Comparison of ENCODE assay signal across 11 cellular contexts in the genomic region with DNA sequence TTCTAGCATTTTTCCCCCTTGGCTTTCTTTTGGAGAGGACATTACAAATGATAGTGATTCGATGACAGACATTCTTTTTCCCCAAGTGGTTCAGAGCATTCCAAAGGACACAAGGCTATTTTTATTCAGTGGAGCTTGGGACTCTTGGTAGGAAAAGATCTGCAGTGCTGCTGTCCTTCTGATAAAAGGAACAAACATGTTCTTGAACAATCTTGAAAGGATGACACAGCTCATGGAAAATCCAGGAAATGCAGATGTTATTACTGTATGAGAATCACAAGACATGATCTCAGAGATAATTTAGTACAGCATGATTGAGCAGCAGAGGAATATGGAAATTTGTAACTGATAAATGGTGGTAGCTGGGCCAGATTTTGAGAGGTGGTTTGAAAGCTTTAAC.
DNase-seq lines count a peak whose midpoint lies in the region; ATAC-seq, FAIRE-seq and TF ChIP-seq lines count a peak whose summit lies in the region.
"Had no signal": no experiment of that assay in that cellular context is flagged by ENCODE, and none has a peak within 500 bp of the region (broad histone marks: within the 10 kb centered on the region; RNA-seq: fewer than 3 reads in every experiment).

No MANE protein-coding gene starts in this region.

- no peak overlapping the region for H3K9ac ChIP-seq in HepG2 (ENCODE audit: insufficient read depth, low read depth, low read length)

- no peaks in the 10 kb centered on the region for H3K27me3 ChIP-seq in HepG2 (ENCODE audit: control insufficient read depth in 1 of 2, insufficient read depth in 2 of 2, low read length in 2 of 2)
- no peaks in the 10 kb centered on the region for H3K27me3 ChIP-seq in right lobe of liver
- H3K27me3 ChIP-seq in dorsolateral prefrontal cortex, result no peaks in the 10 kb centered on the region

- 77% methylated on average over 1 of the region's 1 CpG for WGBS in HepG2 (ENCODE audit: low lambda C conversion rate)
- WGBS in right lobe of liver (ENCODE audit: insufficient coverage, low coverage, low lambda C conversion rate, missing lambda C conversion rate), result 48% methylated on average over 1 of the region's 1 CpG

- TF ChIP-seq POLR2A in HepG2 (IDR thresholded peaks at IDR 0.05; ENCODE audit: insufficient read depth in 1 of 2, low read depth in 2 of 2, low read length in 2 of 2), result no peak
- no peak for TF ChIP-seq POLR2A in right lobe of liver (IDR thresholded peaks at IDR 0.05)

- no peaks in the 10 kb centered on the region for H3K27me3 Mint-ChIP-seq in mesothelial cell of epicardium (ENCODE audit: low read depth)
- peaks cover 0 to 41% of the 10 kb centered on the region in 2 donors for H3K27me3 Mint-ChIP-seq in stimulated activated naive B cell treated with anti-CD40 and anti-IgM and Interleukin-4, amounts not matched to agents 10 μg/mL and 1 μg/mL and 100 μg/mL, for 72 hours

- H3K27ac ChIP-seq in HepG2 (ENCODE audit: extremely low read length, insufficient read depth, low read length), result no peak overlapping the region
- no peak overlapping the region for H3K27ac ChIP-seq in right lobe of liver
- H3K27ac ChIP-seq in dorsolateral prefrontal cortex, result peak overlapping the region in 44 of 59 donors; percentile 1 to 66 (median 39)

- H3K36me3 ChIP-seq in HepG2 (replicated peaks in 1 of 2; ENCODE audit: control insufficient read depth in 1 of 2, insufficient read depth in 2 of 2, low read length in 2 of 2) (no peaks in the 10 kb centered on the region), right lobe of liver (no peaks in the 10 kb centered on the region)

- H3K4me3 Mint-ChIP-seq in mesothelial cell of epicardium, result no peak overlapping the region
- H3K4me3 Mint-ChIP-seq in stimulated activated naive B cell treated with anti-CD40 and anti-IgM and Interleukin-4, amounts not matched to agents 10 μg/mL and 1 μg/mL and 100 μg/mL, for 72 hours, result no peak overlapping the region
- H3K4me3 Mint-ChIP-seq: naive B cell had no signal

- peak overlapping the region; percentile 51 for H2AFZ ChIP-seq in HepG2 (ENCODE audit: low read length)

- H3K4me1 ChIP-seq in HepG2 (ENCODE audit: insufficient read depth, low read length), result peaks cover 18% of the 10 kb centered on the region
- peaks cover 0 to 15% (median 8%) of the 10 kb centered on the region in 4 donors for H3K4me1 ChIP-seq in right lobe of liver

- ATAC-seq in HepG2 (no peak), right lobe of liver (no peak), GM19397 (IDR thresholded peaks at IDR 0.05; ENCODE audit: unreplicated experiment) (no peak), GM19328 (IDR thresholded peaks at IDR 0.05; ENCODE audit: unreplicated experiment) (no peak)
- ATAC-seq in stimulated activated naive B cell treated with anti-CD40 and anti-IgM and Interleukin-4, amounts not matched to agents 10 μg/mL and 1 μg/mL and 100 μg/mL, for 72 hours (replicated peaks), result no peak

- in situ Hi-C loops in HepG2 (cut with HindIII; ENCODE audit: extremely low pct_ligation_motif_present, low pct_unique_long_range_greater_than_20kb), result loop anchor here (5.0 to 10.0 kb wide), 3 partner anchors 107 to 497 kb away; no protein-coding TSS in a partner anchor

- peaks cover 5% of the 10 kb centered on the region for H3K9me3 Mint-ChIP-seq in mesothelial cell of epicardium
- no peaks in the 10 kb centered on the region for H3K9me3 Mint-ChIP-seq in stimulated activated naive B cell treated with anti-CD40 and anti-IgM and Interleukin-4, amounts not matched to agents 10 μg/mL and 1 μg/mL and 100 μg/mL, for 72 hours
- H3K9me3 Mint-ChIP-seq: naive B cell had no signal

- H3K4me2 ChIP-seq in HepG2 (ENCODE audit: low read depth, low read length), result no peak overlapping the region

- H3K4me1 Mint-ChIP-seq in mesothelial cell of epicardium, result peaks cover 22% of the 10 kb centered on the region
- H3K4me1 Mint-ChIP-seq in stimulated activated naive B cell treated with anti-CD40 and anti-IgM and Interleukin-4, amounts not matched to agents 10 μg/mL and 1 μg/mL and 100 μg/mL, for 72 hours, result peaks cover 0 to 11% of the 10 kb centered on the region in 2 donors

- no peak for FAIRE-seq in HepG2 (lab: Jason Lieb, UNC)

- no peaks in the 10 kb centered on the region for H4K20me1 ChIP-seq in HepG2 (ENCODE audit: insufficient read depth, low read length)

- no peak for TF ChIP-seq RAD21 in HepG2 (CRISPR knock-in tag; IDR thresholded peaks at IDR 0.05)

- H3K9me3 ChIP-seq in HepG2 (ENCODE audit: low read length) (0 out of 2 replicates have a peak, but pooled peaks cover 6% of the 10 kb centered on the region), right lobe of liver (no peaks in the 10 kb centered on the region)

- DNase-seq in HepG2 (ENCODE audit: low spot score) (no peak), right lobe of liver (no peak), dorsolateral prefrontal cortex (no peak), mesothelial cell of epicardium (ENCODE audit: low spot score in 2 of 2, unreplicated experiment in 2 of 2) (no peak), NCI-H1092 treated with DMSO at 0.1 percent for 48 hours (lab: John Stamatoyannopoulos, UW) (no peak)
- no peak for DNase-seq in stimulated activated naive B cell treated with anti-CD40 and anti-IgM and Interleukin-4, amounts not matched to agents 10 μg/mL and 1 μg/mL and 100 μg/mL, for 72 hours
- DNase-seq: activated T-cell treated with anti-CD3 and anti-CD28 coated beads, Interleukin-2, amount 50 U/mL, for 48 hours; erythroblast; naive B cell had no signal

- POLR2A ChIA-PET in HepG2 (lab: Yijun Ruan, JAX), result interaction anchor here (1.0 kb wide), 1 partner anchor 79 kb away, joined by 4 read pairs; no protein-coding TSS in a partner anchor

- no TSS peak for BruUV-seq in HepG2 (replicated peaks; lab: Mats Ljungman, UMichigan)

- CTCF ChIA-PET in HepG2 (lab: Yijun Ruan, JAX; ENCODE audit: low intra/inter-chr PET ratio, low total read pairs), result no interaction called here

- H3K4me3 ChIP-seq in HepG2 (replicated peaks in 1 of 3; ENCODE audit: insufficient read depth in 1 of 3, low read depth in 2 of 3, low read length in 3 of 3) (no peak overlapping the region), right lobe of liver (no peak overlapping the region), dorsolateral prefrontal cortex (no peak overlapping the region)

- intact Hi-C loops in HepG2 (cut with micrococcal nuclease; ENCODE audit: unreplicated experiment), result loop anchor here (5.0 kb wide), 1 partner anchor 274 kb away; no protein-coding TSS in a partner anchor
- intact Hi-C loops in right lobe of liver (cut with DNase I), result loop anchor here in 1 of 2 donors (10.0 kb wide), 1 partner anchor 177 kb away; no protein-coding TSS in a partner anchor
- intact Hi-C loops in dorsolateral prefrontal cortex (cut with DNase I), result loop anchor here (2.0 to 10.0 kb wide), 7 partner anchors 44 to 1137 kb away; a partner anchor contains a TSS

- peak overlapping the region; percentile 44 for H3K27ac Mint-ChIP-seq in mesothelial cell of epicardium
- H3K27ac Mint-ChIP-seq in stimulated activated naive B cell treated with anti-CD40 and anti-IgM and Interleukin-4, amounts not matched to agents 10 μg/mL and 1 μg/mL and 100 μg/mL, for 72 hours, result no peak overlapping the region
- H3K27ac Mint-ChIP-seq: naive B cell had no signal

- TF ChIP-seq CTCF in HepG2 (CRISPR knock-in tag; IDR thresholded peaks at IDR 0.05), result no peak
- TF ChIP-seq CTCF in right lobe of liver (IDR thresholded peaks at IDR 0.05), result no peak
- peak in 1 of 56 donors; percentile 18 for TF ChIP-seq CTCF in dorsolateral prefrontal cortex (IDR thresholded peaks at IDR 0.05 in 54 of 56, conservative IDR thresholded peaks at IDR 0.05 in 2 of 56; ENCODE audit: low read depth in 1 of 56, partially characterized antibody in 56 of 56)
- no peak for TF ChIP-seq CTCF in mesothelial cell of epicardium (IDR thresholded peaks at IDR 0.05; ENCODE audit: unreplicated experiment)

- no peaks in the 10 kb centered on the region for H3K79me2 ChIP-seq in HepG2 (ENCODE audit: insufficient read depth, low read length)

- H3K36me3 Mint-ChIP-seq in mesothelial cell of epicardium, result no peaks in the 10 kb centered on the region
- no peaks in the 10 kb centered on the region for H3K36me3 Mint-ChIP-seq in stimulated activated naive B cell treated with anti-CD40 and anti-IgM and Interleukin-4, amounts not matched to agents 10 μg/mL and 1 μg/mL and 100 μg/mL, for 72 hours
- H3K36me3 Mint-ChIP-seq: naive B cell had no signal

- TF ChIP-seq EP300 in HepG2 (IDR thresholded peaks at IDR 0.05; ENCODE audit: low read depth in 2 of 2, low read length in 2 of 2), result no peak
- TF ChIP-seq EP300 in HepG2 (CRISPR knock-in tag; IDR thresholded peaks at IDR 0.05; ENCODE audit: borderline replicate concordance), result no peak

TF ChIP-seq in HepG2, 621 proteins besides CTCF, POLR2A, EP300 and RAD21:
- TF ChIP-seq ZNF724P (CRISPR knock-in tag; IDR thresholded peaks at IDR 0.05; ENCODE audit: borderline replicate concordance), result no peak
- TF ChIP-seq RAD51 (IDR thresholded peaks at IDR 0.05; ENCODE audit: borderline replicate concordance), result no peak
- no peak for TF ChIP-seq HOXA3 (CRISPR knock-in tag; IDR thresholded peaks at IDR 0.05)
- no peak for TF ChIP-seq ZNF33B (CRISPR knock-in tag; IDR thresholded peaks at IDR 0.05)
- no peak for TF ChIP-seq ZNF775 (CRISPR knock-in tag; IDR thresholded peaks at IDR 0.05; ENCODE audit: borderline replicate concordance)

Comparison
In these comparisons a context has a peak if more than half of its experiments do, and no peak if none do; other contexts are left out.
1. H3K27ac ChIP-seq: peak in dorsolateral prefrontal cortex (44 of 59); none in HepG2 (single experiment) and right lobe of liver (0 of 3).